In the genomic region with DNA sequence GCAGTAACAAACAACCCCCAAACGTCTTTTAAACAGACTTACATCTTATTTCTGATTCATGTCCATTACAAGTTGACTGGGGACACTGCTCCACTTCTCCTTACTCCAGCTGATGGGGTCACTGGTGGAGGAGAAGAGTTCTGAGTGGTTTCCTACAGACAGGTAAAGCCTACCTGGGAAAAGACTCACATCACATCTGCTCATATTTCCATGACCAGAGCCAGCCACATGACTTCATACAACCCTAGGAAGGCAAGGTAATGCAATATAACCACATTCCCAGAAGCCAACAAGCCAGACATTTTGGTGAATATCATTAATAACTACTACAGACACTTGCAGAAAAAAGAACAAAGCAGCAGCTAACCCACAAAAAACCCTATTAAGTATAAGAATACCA, we compare ENCODE assay signal across 9 cellular contexts.
"Had no signal": no experiment of that assay in that cellular context is flagged by ENCODE, and none has a peak within 500 bp of the region (broad histone marks: within the 10 kb centered on the region; RNA-seq: fewer than 3 reads in every experiment).

No MANE protein-coding gene starts in this region.

- DNase-seq: GM23248, GOT3, H7, H9, HCEC 1CT, HFFc6 had no signal

- ATAC-seq: GM23338, HCT116 had no signal

- H3K4me3 Mint-ChIP-seq: GM23338, H9, HFFc6 had no signal

- H3K4me1 Mint-ChIP-seq: GM23338 had no signal

- H3K36me3 ChIP-seq: HAP-1 had no signal

- H3K9me3 Mint-ChIP-seq: GM23338, H9 had no signal

- H3K4me3 ChIP-seq: GM23248, GM23338, HAP-1 had no signal

- H3K27ac Mint-ChIP-seq: GM23338, H9, HFFc6 had no signal

- H3K4me1 ChIP-seq: HAP-1 had no signal

- H3K27ac ChIP-seq: GM23248 had no signal

- H3K9me3 ChIP-seq: HAP-1 had no signal
